8 cellular contexts compared by ENCODE assay signal in the genomic region with DNA sequence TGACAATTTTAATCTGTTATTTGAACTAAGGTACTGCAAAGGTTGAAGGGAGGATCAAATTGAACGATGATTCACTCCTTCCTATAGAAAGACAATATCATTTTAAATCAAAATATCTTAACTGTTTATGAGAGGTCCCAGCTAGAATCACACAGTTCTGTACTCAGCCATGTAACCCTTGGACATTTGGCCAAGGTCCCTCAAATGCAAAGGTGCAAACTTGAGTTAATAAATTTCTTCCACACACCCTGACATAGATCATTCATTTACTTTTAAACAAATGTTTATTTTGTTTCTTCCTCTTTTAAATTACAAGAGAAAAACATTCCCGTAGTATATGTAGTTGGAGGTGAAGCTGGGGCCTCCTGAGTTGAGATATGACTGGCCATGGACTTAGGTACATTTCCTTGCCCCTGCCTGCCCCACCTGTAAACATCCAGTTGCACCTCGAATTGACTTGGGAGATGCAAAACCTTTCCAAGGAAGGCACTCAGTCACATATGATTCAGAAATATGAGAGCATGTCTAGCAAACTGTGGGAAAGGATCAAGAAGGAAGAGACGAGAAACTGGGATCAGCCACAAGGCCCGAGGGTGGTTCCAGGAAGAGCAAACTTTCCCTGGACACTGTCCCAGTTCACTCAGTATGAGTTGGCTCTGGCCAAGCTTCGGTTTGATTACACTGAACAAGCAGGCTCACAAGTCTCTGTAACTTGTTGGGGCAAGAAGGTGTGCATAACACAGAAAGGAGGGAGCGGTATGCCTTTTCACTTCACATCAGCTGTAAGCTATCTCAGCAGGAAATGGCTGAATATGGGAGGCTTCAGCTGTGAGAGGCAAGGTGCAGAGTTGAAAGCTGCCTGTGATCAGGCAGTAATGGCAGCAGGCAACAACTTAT. TPM values are rescaled to one million over a fixed set of nuclear protein-coding genes. Genes with fewer than 3 reads are reported as not detected.
DNase-seq lines count a peak whose midpoint lies in the region; ATAC-seq and TF ChIP-seq lines count a peak whose summit lies in the region.
"Had no signal": no experiment of that assay in that cellular context is flagged by ENCODE, and none has a peak within 500 bp of the region (broad histone marks: within the 10 kb centered on the region; RNA-seq: fewer than 3 reads in every experiment).

No MANE protein-coding gene starts in this region.

- H3K27ac ChIP-seq in heart left ventricle = peak overlapping the region in 11 of 12 donors; percentile 11 to 96 (median 68)
- H3K27ac ChIP-seq: SK-N-MC had no signal

- peaks cover 6 to 90% (median 45%) of the 10 kb centered on the region in 12 donors for H3K4me1 ChIP-seq in heart left ventricle

- peak overlapping the region; percentile 100 for H3K4me3 Mint-ChIP-seq in activated CD4-positive, alpha-beta memory T cell treated with anti-CD3 and anti-CD28 coated beads, Interleukin-2, amount 10 ng/mL, durations not matched to agents 7 days and 5 days
- H3K4me3 Mint-ChIP-seq in stimulated activated memory B cell treated with anti-CD40 and anti-IgM and Interleukin-4, amounts not matched to agents 10 μg/mL and 1 μg/mL and 100 μg/mL, for 72 hours = no peak overlapping the region

- H3K27me3 Mint-ChIP-seq in activated CD4-positive, alpha-beta memory T cell treated with anti-CD3 and anti-CD28 coated beads, Interleukin-2, amount 10 ng/mL, durations not matched to agents 7 days and 5 days = no peaks in the 10 kb centered on the region
- H3K27me3 Mint-ChIP-seq in stimulated activated memory B cell treated with anti-CD40 and anti-IgM and Interleukin-4, amounts not matched to agents 10 μg/mL and 1 μg/mL and 100 μg/mL, for 72 hours = no peaks in the 10 kb centered on the region

- peaks cover 96% of the 10 kb centered on the region for H3K36me3 Mint-ChIP-seq in activated CD4-positive, alpha-beta memory T cell treated with anti-CD3 and anti-CD28 coated beads, Interleukin-2, amount 10 ng/mL, durations not matched to agents 7 days and 5 days (ENCODE audit: low read depth)
- peaks cover 8% of the 10 kb centered on the region for H3K36me3 Mint-ChIP-seq in stimulated activated memory B cell treated with anti-CD40 and anti-IgM and Interleukin-4, amounts not matched to agents 10 μg/mL and 1 μg/mL and 100 μg/mL, for 72 hours

- no peak for TF ChIP-seq CTCF in heart left ventricle (IDR thresholded peaks at IDR 0.05)

- no peaks in the 10 kb centered on the region for H3K9me3 ChIP-seq in heart left ventricle

- H3K4me3 ChIP-seq in heart left ventricle = peak overlapping the region in 3 of 12 donors; percentile 13 to 79 (median 21)
- H3K4me3 ChIP-seq: SK-N-MC had no signal

- CTCF ChIA-PET in activated CD4-positive, alpha-beta memory T cell treated with anti-CD3 and anti-CD28 coated beads, Interleukin-2, amount 10 ng/mL, durations not matched to agents 7 days and 5 days (lab: Charles Lee) = interaction anchor here (0.7 to 7.6 kb wide), 6 partner anchors 67 to 152 kb away, joined by 3 to 98 read pairs (median 4); no protein-coding TSS in a partner anchor

- H3K27me3 ChIP-seq in heart left ventricle = no peaks in the 10 kb centered on the region

- TF ChIP-seq POLR2A in heart left ventricle (IDR thresholded peaks at IDR 0.05) = no peak

- peak; percentile 33 for ATAC-seq in GM21619 (IDR thresholded peaks at IDR 0.05; ENCODE audit: unreplicated experiment)
- ATAC-seq in heart left ventricle = peak; percentile 74 to 93 (median 88)
- no peak for ATAC-seq in stimulated activated memory B cell treated with anti-CD40 and anti-IgM and Interleukin-4, amounts not matched to agents 10 μg/mL and 1 μg/mL and 100 μg/mL, for 72 hours
- no peak for ATAC-seq in GM18909 (IDR thresholded peaks at IDR 0.05; ENCODE audit: poor library complexity, unreplicated experiment)

- H3K4me1 Mint-ChIP-seq in activated CD4-positive, alpha-beta memory T cell treated with anti-CD3 and anti-CD28 coated beads, Interleukin-2, amount 10 ng/mL, durations not matched to agents 7 days and 5 days = peaks cover 84% of the 10 kb centered on the region
- H3K4me1 Mint-ChIP-seq in stimulated activated memory B cell treated with anti-CD40 and anti-IgM and Interleukin-4, amounts not matched to agents 10 μg/mL and 1 μg/mL and 100 μg/mL, for 72 hours = peaks cover 68% of the 10 kb centered on the region

- intact Hi-C loops in heart left ventricle (cut with DNase I) = loop anchor here in 5 of 10 donors (10.0 kb wide), 1 partner anchor 78 kb away; no protein-coding TSS in a partner anchor

- no peaks in the 10 kb centered on the region for H3K9me3 Mint-ChIP-seq in activated CD4-positive, alpha-beta memory T cell treated with anti-CD3 and anti-CD28 coated beads, Interleukin-2, amount 10 ng/mL, durations not matched to agents 7 days and 5 days
- H3K9me3 Mint-ChIP-seq in stimulated activated memory B cell treated with anti-CD40 and anti-IgM and Interleukin-4, amounts not matched to agents 10 μg/mL and 1 μg/mL and 100 μg/mL, for 72 hours = no peaks in the 10 kb centered on the region

- H3K36me3 ChIP-seq in heart left ventricle = peaks cover 0 to 56% (median 25%) of the 10 kb centered on the region in 9 donors

- 31 to 52% (median 32%) methylated on average over 7 of the region's 7 CpGs for WGBS in heart left ventricle, 4 donors

- peak overlapping the region; percentile 87 for H3K27ac Mint-ChIP-seq in activated CD4-positive, alpha-beta memory T cell treated with anti-CD3 and anti-CD28 coated beads, Interleukin-2, amount 10 ng/mL, durations not matched to agents 7 days and 5 days
- peak overlapping the region; percentile 67 for H3K27ac Mint-ChIP-seq in stimulated activated memory B cell treated with anti-CD40 and anti-IgM and Interleukin-4, amounts not matched to agents 10 μg/mL and 1 μg/mL and 100 μg/mL, for 72 hours

- POLR2A ChIA-PET in activated CD4-positive, alpha-beta memory T cell treated with anti-CD3 and anti-CD28 coated beads, Interleukin-2, amount 10 ng/mL, durations not matched to agents 7 days and 5 days (lab: Charles Lee) = interaction anchor here (0.6 to 6.7 kb wide), 10 partner anchors 12 to 1225 kb away, joined by 3 to 60 read pairs (median 6); no protein-coding TSS in a partner anchor

- peak; percentile 56 for DNase-seq in activated CD4-positive, alpha-beta memory T cell treated with anti-CD3 and anti-CD28 coated beads, Interleukin-2, amount 10 ng/mL, durations not matched to agents 7 days and 5 days
- peak in 4 of 5 donors; percentile 48 to 73 (median 66) for DNase-seq in heart left ventricle
- DNase-seq in NCI-H345 treated with DMSO at 0.1 percent for 48 hours (lab: John Stamatoyannopoulos, UW; ENCODE audit: unreplicated experiment) = no peak
- no peak for DNase-seq in inferior parietal cortex (ENCODE audit: extremely low spot score)

RNA-seq across cellular contexts. Expression of a gene that starts 6.7 kb away (rescaled TPM):
- 100 to 1,000 TPM; 118 to 119 TPM for total RNA-seq in activated CD4-positive, alpha-beta memory T cell treated with anti-CD3 and anti-CD28 coated beads, Interleukin-2, amount 10 ng/mL, durations not matched to agents 7 days and 5 days
- total RNA-seq in heart left ventricle = 10 to 100 TPM in 8 of 9 donors, 1 to 10 TPM in 1; 7.0 to 80.4 (median 22.4) TPM
- 10 to 100 TPM; 15.2 to 18.3 TPM for polyA plus RNA-seq in heart left ventricle

Comparison
In these comparisons a context has a peak if more than half of its experiments do, and no peak if none do; other contexts are left out.
1. ATAC-seq: peak in GM21619 (single experiment) and heart left ventricle (4 of 4); none in stimulated activated memory B cell treated with anti-CD40 and anti-IgM and Interleukin-4, amounts not matched to agents 10 μg/mL and 1 μg/mL and 100 μg/mL, for 72 hours (single experiment) and GM18909 (single experiment).
2. DNase-seq: peak in activated CD4-positive, alpha-beta memory T cell treated with anti-CD3 and anti-CD28 coated beads, Interleukin-2, amount 10 ng/mL, durations not matched to agents 7 days and 5 days (single experiment) and heart left ventricle (4 of 5); none in NCI-H345 treated with DMSO at 0.1 percent for 48 hours (single experiment) and inferior parietal cortex (single experiment).